22 cellular contexts compared by ENCODE assay signal in genomic region chr13:66546534-66547379, GRCh38.
A peak's percentile ranks its signal among the peaks of the same experiment; 100 is the strongest.
DNase-seq lines count a peak whose midpoint lies in the region; ATAC-seq, FAIRE-seq and TF ChIP-seq lines count a peak whose summit lies in the region.
"Had no signal": no experiment of that assay in that cellular context is flagged by ENCODE, and none has a peak within 500 bp of the region (broad histone marks: within the 10 kb centered on the region; RNA-seq: fewer than 3 reads in every experiment).

No MANE protein-coding gene starts in this region.

- H3K9me3 ChIP-seq in HepG2 (ENCODE audit: low read length) (no peaks in the 10 kb centered on the region), right lobe of liver (no peaks in the 10 kb centered on the region)

- CTCF ChIA-PET in HepG2 (lab: Yijun Ruan, JAX; ENCODE audit: low intra/inter-chr PET ratio, low total read pairs), result no interaction called here

- WGBS in HepG2 (ENCODE audit: low lambda C conversion rate), result 32% methylated on average over 2 of the region's 2 CpGs
- WGBS in right lobe of liver (ENCODE audit: insufficient coverage, low coverage, low lambda C conversion rate, missing lambda C conversion rate), result 56% methylated on average over 2 of the region's 2 CpGs

- POLR2A ChIA-PET in HepG2 (lab: Yijun Ruan, JAX), result no interaction called here

- H3K79me2 ChIP-seq in HepG2 (ENCODE audit: insufficient read depth, low read length), result no peaks in the 10 kb centered on the region

- ATAC-seq in HepG2 (no peak), right lobe of liver (no peak), GM18907 (IDR thresholded peaks at IDR 0.05; ENCODE audit: unreplicated experiment) (no peak)
- ATAC-seq: esophagus mucosa; left lobe of liver; natural killer cell; stimulated activated naive CD8-positive, alpha-beta T cell treated with anti-CD3 and anti-CD28 coated beads, Interleukin-15, amount 100 ng/mL, for 72 hours had no signal

- no peaks in the 10 kb centered on the region for H3K36me3 ChIP-seq in HepG2 (replicated peaks in 1 of 2; ENCODE audit: control insufficient read depth in 1 of 2, insufficient read depth in 2 of 2, low read length in 2 of 2)
- no peaks in the 10 kb centered on the region for H3K36me3 ChIP-seq in right lobe of liver

- H3K27me3 ChIP-seq in HepG2 (ENCODE audit: control insufficient read depth in 1 of 2, insufficient read depth in 2 of 2, low read length in 2 of 2) (no peaks in the 10 kb centered on the region), right lobe of liver (no peaks in the 10 kb centered on the region)

- no peak for TF ChIP-seq EP300 in HepG2 (IDR thresholded peaks at IDR 0.05; ENCODE audit: low read depth in 2 of 2, low read length in 2 of 2)
- no peak for TF ChIP-seq EP300 in HepG2 (CRISPR knock-in tag; IDR thresholded peaks at IDR 0.05; ENCODE audit: borderline replicate concordance)

- no peaks in the 10 kb centered on the region for H4K20me1 ChIP-seq in HepG2 (ENCODE audit: insufficient read depth, low read length)

- TF ChIP-seq RAD21 in HepG2 (CRISPR knock-in tag; IDR thresholded peaks at IDR 0.05), result no peak

- no peak overlapping the region for H2AFZ ChIP-seq in HepG2 (ENCODE audit: low read length)
- H2AFZ ChIP-seq: PC-9 had no signal

- H3K4me1 ChIP-seq in HepG2 (ENCODE audit: insufficient read depth, low read length) (no peaks in the 10 kb centered on the region), right lobe of liver (no peaks in the 10 kb centered on the region)

- no peak overlapping the region for H3K4me3 ChIP-seq in HepG2 (replicated peaks in 1 of 3; ENCODE audit: insufficient read depth in 1 of 3, low read depth in 2 of 3, low read length in 3 of 3)
- no peak overlapping the region for H3K4me3 ChIP-seq in right lobe of liver
- H3K4me3 ChIP-seq: PC-9 had no signal

- FAIRE-seq in HepG2 (lab: Jason Lieb, UNC), result no peak

- BruUV-seq in HepG2 (replicated peaks; lab: Mats Ljungman, UMichigan), result no TSS peak

- no peak overlapping the region for H3K4me2 ChIP-seq in HepG2 (ENCODE audit: low read depth, low read length)
- H3K4me2 ChIP-seq: PC-9 had no signal

- DNase-seq in HepG2 (ENCODE audit: low spot score) (no peak), right lobe of liver (no peak), amniotic stem cell (lab: John Stamatoyannopoulos, UW) (peak; percentile 35), fibroblast of peridontal ligament (ENCODE audit: extremely low read depth) (peak; percentile 61), KBM-7 (no peak), inferior parietal cortex (ENCODE audit: extremely low spot score) (no peak), mesenteric fat pad (ENCODE audit: low spot score) (no peak)
- DNase-seq: activated CD4-positive, alpha-beta T cell treated with anti-CD3 and anti-CD28 coated beads for 4 hours; activated naive CD4-positive, alpha-beta T cell treated with Interleukin-2 at 50 U/mL for 16 hours; activated T-cell treated with anti-CD3 and anti-CD28 coated beads, Interleukin-2, amount 50 U/mL, for 48 hours; anterior cingulate cortex; cerebellar nuclear complex; natural killer cell; NCI-H2029; NCI-H446; PC-9; retina; stimulated activated naive CD8-positive, alpha-beta T cell treated with anti-CD3 and anti-CD28 coated beads, Interleukin-15, amount 100 ng/mL, for 72 hours; trophoblast cell had no signal

- intact Hi-C loops in HepG2 (cut with micrococcal nuclease; ENCODE audit: unreplicated experiment), result no loop called here
- intact Hi-C loops in right lobe of liver (cut with DNase I), result no loop called here

- TF ChIP-seq POLR2A in HepG2 (IDR thresholded peaks at IDR 0.05; ENCODE audit: insufficient read depth in 1 of 2, low read depth in 2 of 2, low read length in 2 of 2) (no peak), right lobe of liver (IDR thresholded peaks at IDR 0.05) (no peak)

- no peak overlapping the region for H3K27ac ChIP-seq in HepG2 (ENCODE audit: extremely low read length, insufficient read depth, low read length)
- no peak overlapping the region for H3K27ac ChIP-seq in right lobe of liver
- H3K27ac ChIP-seq: PC-9 had no signal

- in situ Hi-C loops in HepG2 (cut with HindIII; ENCODE audit: extremely low pct_ligation_motif_present, low pct_unique_long_range_greater_than_20kb) (no loop called here), KBM-7 (cut with MboI; ENCODE audit: low pct_unique_long_range_greater_than_20kb, low sequenced_read_pairs) (no loop called here)

- TF ChIP-seq CTCF in HepG2 (CRISPR knock-in tag; IDR thresholded peaks at IDR 0.05), result no peak
- TF ChIP-seq CTCF in right lobe of liver (IDR thresholded peaks at IDR 0.05), result no peak

- H3K9ac ChIP-seq in HepG2 (ENCODE audit: insufficient read depth, low read depth, low read length), result no peak overlapping the region

TF ChIP-seq in HepG2, 621 proteins besides CTCF, POLR2A, EP300 and RAD21:
- TF ChIP-seq ZNF605 (CRISPR knock-in tag; IDR thresholded peaks at IDR 0.05), result no peak
- peak; percentile 93 for TF ChIP-seq MAFF (IDR thresholded peaks at IDR 0.05; ENCODE audit: low read depth, low read length)
- peak; percentile 89 to 96 for TF ChIP-seq MAFK (conservative IDR thresholded peaks at IDR 0.05 in 1 of 2, IDR thresholded peaks at IDR 0.05 in 1 of 2; ENCODE audit: low read length in 2 of 2)

Comparison
In these comparisons a context has a peak if more than half of its experiments do, and no peak if none do; other contexts are left out.
1. DNase-seq: peak in amniotic stem cell (single experiment) and fibroblast of peridontal ligament (single experiment); none in HepG2 (single experiment), right lobe of liver (0 of 3), KBM-7 (single experiment), inferior parietal cortex (single experiment) and mesenteric fat pad (single experiment).